In genomic region chr20:6468751-6469150, GRCh38 we compare ENCODE assay signal across 16 cellular contexts.
"Had no signal": no experiment of that assay in that cellular context is flagged by ENCODE, and none has a peak within 500 bp of the region (broad histone marks: within the 10 kb centered on the region; RNA-seq: fewer than 3 reads in every experiment).

No MANE protein-coding gene starts in this region.

- H3K27me3 ChIP-seq: gastrocnemius medialis, ovary, sigmoid colon, spleen, suprapubic skin, upper lobe of right lung had no signal

- H3K27ac ChIP-seq: gastrocnemius medialis, ovary, sigmoid colon, spleen, suprapubic skin, upper lobe of right lung had no signal

- H3K9me3 ChIP-seq: gastrocnemius medialis, mucosa of descending colon, ovary, sigmoid colon, spleen, suprapubic skin, upper lobe of right lung had no signal

- H3K4me3 ChIP-seq: gastrocnemius medialis, mucosa of descending colon, ovary, sigmoid colon, spleen, suprapubic skin, upper lobe of right lung had no signal

- H3K36me3 ChIP-seq: gastrocnemius medialis, ovary, sigmoid colon, spleen, suprapubic skin, upper lobe of right lung had no signal

- H3K4me1 ChIP-seq: gastrocnemius medialis, sigmoid colon, spleen, suprapubic skin, upper lobe of right lung had no signal

- DNase-seq: activated CD4-positive, alpha-beta T cell treated with anti-CD3 and anti-CD28 coated beads, Interleukin-2, amount 50 U/mL, for 4 hours; activated CD4-positive, CD25-positive, alpha-beta regulatory T cell treated with anti-CD3 and anti-CD28 coated beads, Interleukin-2, amount 50 U/mL, for 72 hours; activated naive CD4-positive, alpha-beta T cell; activated T-cell treated with anti-CD3 and anti-CD28 coated beads for 4 hours; anterior cingulate cortex; dermis blood vessel endothelial cell; gastrocnemius medialis; islet precursor cell; mucosa of descending colon; naive thymus-derived CD4-positive, alpha-beta T cell; ovary; sigmoid colon; spleen; T-helper 9 cell; upper lobe of right lung had no signal
